ENCODE assay signal across 8 cellular contexts in the genomic region with DNA sequence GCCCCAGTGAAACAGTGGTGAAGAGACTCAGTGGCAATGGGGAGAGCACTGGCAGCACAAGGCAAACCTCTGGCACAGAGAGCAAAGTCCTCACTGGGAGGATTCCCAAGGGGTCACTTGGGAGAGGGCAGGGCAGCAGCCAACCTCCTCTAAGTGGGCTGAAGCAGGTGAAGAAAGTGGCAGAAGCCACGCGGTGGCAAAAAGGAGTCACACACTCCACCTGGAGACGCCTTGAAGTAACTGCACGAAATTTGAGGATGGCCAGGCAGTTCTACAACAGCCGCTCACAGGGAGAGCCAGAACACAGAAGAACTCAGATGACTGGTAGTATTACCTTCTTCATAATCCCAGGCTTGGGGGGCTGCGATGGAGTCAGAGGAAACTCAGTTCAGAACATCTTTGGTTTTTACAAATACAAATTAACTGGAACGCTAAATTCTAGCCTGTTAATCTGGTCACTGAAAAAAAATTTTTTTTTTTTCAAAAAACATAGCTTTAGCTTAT. TPM values are rescaled to one million over a fixed set of nuclear protein-coding genes. Genes with fewer than 3 reads are reported as not detected.
DNase-seq lines count a peak whose midpoint lies in the region; ATAC-seq and TF ChIP-seq lines count a peak whose summit lies in the region.

No MANE protein-coding gene starts in this region.

- DNase-seq in D341Med (ENCODE audit: low spot score) (peak; percentile 79), OCI-M1 (lab: John Stamatoyannopoulos, UW) (peak; percentile 73), activated T-helper 1 cell treated with Interleukin-2 at 50 U/mL for 16 hours (ENCODE audit: low read depth) (peak; percentile 34), foreskin keratinocyte (peak; percentile 56 to 90), pons (ENCODE audit: low spot score) (peak; percentile 39)

- H3K27me3 ChIP-seq in foreskin keratinocyte = no peaks in the 10 kb centered on the region

- H3K27ac ChIP-seq in foreskin keratinocyte = peak overlapping the region; percentile 78

- H3K4me1 ChIP-seq in foreskin keratinocyte = peaks cover under 1% of the 10 kb centered on the region

- ATAC-seq in GM19351 (IDR thresholded peaks at IDR 0.05; ENCODE audit: unreplicated experiment) (peak; percentile 71), HG03460 (IDR thresholded peaks at IDR 0.05; ENCODE audit: unreplicated experiment) (peak; percentile 73), foreskin keratinocyte (peak; percentile 82), HG02970 (IDR thresholded peaks at IDR 0.05; ENCODE audit: low FRiP score, unreplicated experiment) (no peak)

- peak; percentile 88 for TF ChIP-seq CTCF in foreskin keratinocyte (conservative IDR thresholded peaks at IDR 0.05)

RNA-seq across cellular contexts. Expression of a gene that starts 0.6 kb away (rescaled TPM):
- total RNA-seq in foreskin keratinocyte = 0.28 TPM in 1 of 2 replicates, not detected in the other
- 0.07 TPM in 1 of 2 replicates, not detected in the other for polyA plus RNA-seq in foreskin keratinocyte
